Comparison of ENCODE assay signal across 9 cellular contexts in the genomic region with DNA sequence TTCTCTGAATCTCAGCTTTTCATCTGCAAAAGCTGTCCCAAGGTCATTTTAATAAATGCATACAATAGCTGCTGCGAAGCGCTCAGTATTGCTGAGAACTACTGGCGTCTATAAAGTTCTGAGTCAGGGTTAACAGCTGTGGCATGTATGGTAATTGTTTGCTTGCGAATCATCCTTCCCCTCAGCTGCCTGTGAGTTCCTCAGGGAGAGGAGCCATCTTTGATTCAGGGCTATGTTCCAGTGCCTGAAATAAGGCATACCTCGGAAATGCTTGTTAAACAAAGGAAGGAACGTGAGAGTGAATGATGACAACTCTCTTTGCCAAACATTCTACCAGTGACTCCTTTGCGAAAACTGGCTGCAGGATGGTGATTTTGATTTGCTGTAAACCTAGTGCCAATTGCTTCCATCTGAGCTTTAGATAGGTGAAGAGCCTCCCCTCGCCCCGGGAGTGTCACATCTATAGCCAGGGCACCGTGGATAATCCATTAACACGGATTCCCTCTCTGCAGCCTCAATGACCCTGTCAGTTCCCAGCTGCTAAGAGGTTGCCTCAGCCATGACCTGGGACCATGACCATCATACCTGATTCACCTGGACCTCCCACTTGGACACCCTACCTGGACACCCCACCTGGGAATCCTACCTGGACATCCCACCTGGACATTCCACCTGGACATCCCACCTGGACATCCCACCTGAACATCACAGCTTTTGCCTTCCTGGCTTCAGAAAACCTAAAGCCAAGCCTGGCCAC. TPM values are rescaled to one million over a fixed set of nuclear protein-coding genes. Genes with fewer than 3 reads are reported as not detected.
DNase-seq lines count a peak whose midpoint lies in the region; ATAC-seq, FAIRE-seq and TF ChIP-seq lines count a peak whose summit lies in the region.
"Had no signal": no experiment of that assay in that cellular context is flagged by ENCODE, and none has a peak within 500 bp of the region (broad histone marks: within the 10 kb centered on the region; RNA-seq: fewer than 3 reads in every experiment).

No MANE protein-coding gene starts in this region.

- TF ChIP-seq CTCF in AG09319 (IDR thresholded peaks at IDR 0.05; ENCODE audit: low read depth, low read length) (no peak), cardiac fibroblast (IDR thresholded peaks at IDR 0.05; ENCODE audit: low read depth, low read length) (no peak)

- DNase-seq in AG09319 (ENCODE audit: extremely low read depth, low read depth) (peak; percentile 41), HTR-8/SVneo (ENCODE audit: insufficient read length, low spot score) (peak; percentile 96), cardiac fibroblast (ENCODE audit: low read depth in 2 of 2) (peak; percentile 89 to 95), mucosa of gallbladder (ENCODE audit: low spot score) (peak; percentile 10), GDM1 (lab: John Stamatoyannopoulos, UW) (no peak), NCI-H524 treated with DMSO at 0.1 percent for 48 hours (lab: John Stamatoyannopoulos, UW) (no peak), globus pallidus (ENCODE audit: low spot score) (no peak)
- DNase-seq: T-helper 17 cell had no signal

- ATAC-seq in HG03439 (IDR thresholded peaks at IDR 0.05; ENCODE audit: unreplicated experiment): no peak
- ATAC-seq: T-helper 17 cell had no signal

- H3K4me3 ChIP-seq in cardiac fibroblast (replicated peaks in 1 of 2; ENCODE audit: low read depth in 2 of 2, low read length in 2 of 2): no peak overlapping the region

- FAIRE-seq in HTR-8/SVneo (lab: Jason Lieb, UNC): no peak

RNA-seq across cellular contexts. Expression of a gene that starts 39.6 kb away (rescaled TPM):
- total RNA-seq in mucosa of gallbladder: 14.8 TPM
- total RNA-seq: T-helper 17 cell had no signal

RNA-seq across cellular contexts. Expression of a gene that starts 51.1 kb away (rescaled TPM):
- 0.14 TPM for total RNA-seq in mucosa of gallbladder
- total RNA-seq: T-helper 17 cell had no signal

Comparison
In these comparisons a context has a peak if more than half of its experiments do, and no peak if none do; other contexts are left out.
1. DNase-seq: peak in AG09319 (single experiment), HTR-8/SVneo (single experiment), cardiac fibroblast (2 of 2) and mucosa of gallbladder (single experiment); none in GDM1 (single experiment), NCI-H524 treated with DMSO at 0.1 percent for 48 hours (single experiment) and globus pallidus (single experiment).